Comparison of ENCODE assay signal across 34 cellular contexts in genomic region chr1:17873007-17873675, GRCh38.
DNase-seq lines count a peak whose midpoint lies in the region; ATAC-seq, FAIRE-seq and TF ChIP-seq lines count a peak whose summit lies in the region.
"Had no signal": no experiment of that assay in that cellular context is flagged by ENCODE, and none has a peak within 500 bp of the region (broad histone marks: within the 10 kb centered on the region; RNA-seq: fewer than 3 reads in every experiment).

No MANE protein-coding gene starts in this region.

- 66% methylated on average over 7 of the region's 8 CpGs for WGBS in A549 (ENCODE audit: missing lambda C conversion rate)
- whole genome bisulfite sequencing in tibial nerve, 2 donors: 66 to 73% methylated on average over 8 of the region's 8 CpGs

- ATAC-seq in A549: no peak
- ATAC-seq in GM21381 (IDR thresholded peaks at IDR 0.05; ENCODE audit: unreplicated experiment): no peak
- ATAC-seq: CD8-positive, alpha-beta T cell; effector memory CD8-positive, alpha-beta T cell; GM12878; Panc1; pancreas had no signal

- no peak for TF ChIP-seq CTCF in A549 (IDR thresholded peaks at IDR 0.05)
- no peak for TF ChIP-seq CTCF in kidney (IDR thresholded peaks at IDR 0.05; ENCODE audit: borderline replicate concordance, extremely low read depth, insufficient read depth)
- TF ChIP-seq CTCF in tibial nerve (IDR thresholded peaks at IDR 0.05): no peak

- H3K4me3 ChIP-seq in A549 (no peak overlapping the region), kidney (ENCODE audit: low read length in 2 of 2) (no peak overlapping the region), tibial nerve (no peak overlapping the region)
- H3K4me3 ChIP-seq: cardiac muscle cell, GM12878, hepatocyte, pancreas, smooth muscle cell, testis had no signal

- POLR2A ChIA-PET in A549 (lab: Yijun Ruan, JAX): no interaction called here

- TF ChIP-seq EP300 in A549 (IDR thresholded peaks at IDR 0.05) (no peak), tibial nerve (IDR thresholded peaks at IDR 0.05) (no peak)

- H3K27ac ChIP-seq in A549: peak overlapping the region; percentile 52 to 86; a peak in 4 of 6 replicates
- no peak overlapping the region for H3K27ac ChIP-seq in kidney (ENCODE audit: low read depth in 2 of 2, low read length in 2 of 2)
- H3K27ac ChIP-seq in tibial nerve: no peak overlapping the region
- H3K27ac ChIP-seq: cardiac muscle cell, hepatocyte, pancreas, testis had no signal

- CTCF ChIA-PET in A549 (lab: Yijun Ruan, JAX): interaction anchor here (1.5 kb wide), 1 partner anchor 21 kb away, joined by 3 read pairs; no protein-coding TSS in a partner anchor

- no peak for DNase-seq in A549 (ENCODE audit: low read depth in 1 of 2, low spot score in 1 of 2)
- peak; percentile 33 for DNase-seq in LHCN-M2 (ENCODE audit: low read depth)
- peak; percentile 61 for DNase-seq in cerebellar cortex (ENCODE audit: low spot score)
- peak; percentile 51 for DNase-seq in kidney
- DNase-seq in stimulated activated CD4-positive, alpha-beta T cell treated with anti-CD3 and anti-CD28 coated beads, Interleukin-12 subunit alpha, Interleukin-12 subunit beta, amount 100 ng/mL, for 4 hours: no peak
- DNase-seq in tibial nerve (ENCODE audit: low spot score in 2 of 2): no peak
- no peak for DNase-seq in NCI-H1105 treated with DMSO at 0.1 percent for 48 hours (lab: John Stamatoyannopoulos, UW)
- DNase-seq: activated B cell treated with CpG ODN at 0.5 μM for 24 hours; activated CD4-positive, alpha-beta T cell treated with anti-CD3 and anti-CD28 coated beads, Interleukin-2, amount 10 ng/mL, durations not matched to agents 7 days and 5 days; activated effector memory CD4-positive, alpha-beta T cell treated with anti-CD3 and anti-CD28 coated beads, Interleukin-2, amount 50 U/mL, for 16 hours; activated T-cell treated with anti-CD3 and anti-CD28 coated beads, Interleukin-2, amount 50 U/mL, for 1 hour; CD8-positive, alpha-beta T cell; cortex of kidney; effector memory CD8-positive, alpha-beta T cell; erythroblast; foreskin fibroblast; H9; KBM-7; MM.1S; NCI-H1417; NCI-H2029 treated with DMSO at 0.1 percent for 48 hours; NCI-H2227 treated with DMSO at 0.1 percent for 48 hours; nephron progenitor cell; pancreas; retina; stimulated activated CD4-positive, alpha-beta T cell treated with anti-CD3 and anti-CD28 coated beads, Interleukin-2, amount 100 ng/mL, for 24 hours; T-helper 1 cell; testis had no signal

- H3K9me3 ChIP-seq in A549 (no peaks in the 10 kb centered on the region), kidney (ENCODE audit: control insufficient read depth in 1 of 2, low read length in 2 of 2) (peaks cover 0 to 5% of the 10 kb centered on the region in 2 donors), tibial nerve (peaks cover 0 to 14% (median 0%) of the 10 kb centered on the region in 4 donors)
- H3K9me3 ChIP-seq: pancreas, testis had no signal

- intact Hi-C loops in kidney (cut with DNase I): no loop called here

- FAIRE-seq in A549 (lab: Jason Lieb, UNC) (no peak), kidney (lab: Jason Lieb, UNC) (no peak)
- FAIRE-seq: GM12878, pancreas had no signal

- TF ChIP-seq POLR2A in A549 (IDR thresholded peaks at IDR 0.05; ENCODE audit: low read length): no peak
- no peak for TF ChIP-seq POLR2A in tibial nerve (IDR thresholded peaks at IDR 0.05)

- no peaks in the 10 kb centered on the region for H3K27me3 ChIP-seq in tibial nerve
- H3K27me3 ChIP-seq: cardiac muscle cell, hepatocyte, pancreas, testis had no signal

- H3K36me3 ChIP-seq in kidney (ENCODE audit: control insufficient read depth in 1 of 2, insufficient read depth in 2 of 2, low read length in 2 of 2): no peaks in the 10 kb centered on the region
- H3K36me3 ChIP-seq in tibial nerve: no peaks in the 10 kb centered on the region
- H3K36me3 ChIP-seq: cardiac muscle cell, pancreas had no signal

- H3K4me2 ChIP-seq in A549: no peak overlapping the region
- H3K4me2 ChIP-seq: hepatocyte, smooth muscle cell had no signal

- no peak for TF ChIP-seq RAD21 in A549 (conservative IDR thresholded peaks at IDR 0.05 in 1 of 2, IDR thresholded peaks at IDR 0.05 in 1 of 2)

- H3K4me1 ChIP-seq in A549: peaks cover 24% of the 10 kb centered on the region
- no peaks in the 10 kb centered on the region for H3K4me1 ChIP-seq in kidney (ENCODE audit: control insufficient read depth in 1 of 2, insufficient read depth in 1 of 2, low read depth in 1 of 2, low read length in 2 of 2)
- H3K4me1 ChIP-seq in tibial nerve: no peaks in the 10 kb centered on the region
- H3K4me1 ChIP-seq: pancreas, testis had no signal

- no peak overlapping the region for H3K9ac ChIP-seq in kidney (ENCODE audit: low read length in 2 of 2)

TF ChIP-seq in A549, 52 proteins besides CTCF, POLR2A, EP300 and RAD21:
- TF ChIP-seq HEYL (CRISPR knock-in tag; IDR thresholded peaks at IDR 0.05) (no peak), CHD4 (IDR thresholded peaks at IDR 0.05; ENCODE audit: borderline replicate concordance) (no peak), ZC3H11A (IDR thresholded peaks at IDR 0.05) (no peak), HOXB5 (CRISPR knock-in tag; IDR thresholded peaks at IDR 0.05) (no peak), NPAS2 (CRISPR knock-in tag; IDR thresholded peaks at IDR 0.05; ENCODE audit: borderline replicate concordance) (no peak), E2F6 (IDR thresholded peaks at IDR 0.05; ENCODE audit: borderline replicate concordance, low read depth) (no peak), TFCP2L1 (CRISPR knock-in tag; IDR thresholded peaks at IDR 0.05) (no peak), MAFK (IDR thresholded peaks at IDR 0.05; ENCODE audit: partially characterized antibody) (no peak), PHF8 (IDR thresholded peaks at IDR 0.05; ENCODE audit: borderline replicate concordance, low read depth) (no peak), REST (IDR thresholded peaks at IDR 0.05) (no peak)

Comparison
In these comparisons a context has a peak if more than half of its experiments do, and no peak if none do; other contexts are left out.
1. DNase-seq: peak in LHCN-M2 (single experiment), cerebellar cortex (single experiment) and kidney (single experiment); none in A549 (0 of 2), stimulated activated CD4-positive, alpha-beta T cell treated with anti-CD3 and anti-CD28 coated beads, Interleukin-12 subunit alpha, Interleukin-12 subunit beta, amount 100 ng/mL, for 4 hours (single experiment), tibial nerve (0 of 2) and NCI-H1105 treated with DMSO at 0.1 percent for 48 hours (single experiment).
2. H3K27ac ChIP-seq: peak in A549 (2 of 2); none in kidney (0 of 2) and tibial nerve (0 of 4).